12 cellular contexts compared by ENCODE assay signal in genomic region chr14:95327558-95328374, GRCh38.
DNase-seq lines count a peak whose midpoint lies in the region; ATAC-seq and TF ChIP-seq lines count a peak whose summit lies in the region.
"Had no signal": no experiment of that assay in that cellular context is flagged by ENCODE, and none has a peak within 500 bp of the region (broad histone marks: within the 10 kb centered on the region; RNA-seq: fewer than 3 reads in every experiment).

No MANE protein-coding gene starts in this region.

- H3K79me2 ChIP-seq in OCI-LY1 (ENCODE audit: insufficient read depth, low read length) = no peaks in the 10 kb centered on the region

- H3K9ac ChIP-seq in OCI-LY1 (ENCODE audit: low read length) = no peak overlapping the region

- no peaks in the 10 kb centered on the region for H3K9me2 ChIP-seq in OCI-LY1 (ENCODE audit: low read depth, low read length)

- ATAC-seq in GM19463 (IDR thresholded peaks at IDR 0.05; ENCODE audit: unreplicated experiment) (peak; percentile 94), HG03045 (IDR thresholded peaks at IDR 0.05; ENCODE audit: unreplicated experiment) (peak; percentile 96)
- ATAC-seq: left colon had no signal

- 0 out of 2 replicates have a peak, but pooled peaks cover 7% of the 10 kb centered on the region for H3K9me3 ChIP-seq in OCI-LY1 (ENCODE audit: low read length)
- H3K9me3 ChIP-seq: adrenal gland had no signal

- peak overlapping the region; percentile 35 for H3K27ac ChIP-seq in OCI-LY1 (ENCODE audit: low read depth, low read length, poor library complexity, severe bottlenecking)
- H3K27ac ChIP-seq: adrenal gland had no signal

- peak overlapping the region; percentile 41 for H3K4me3 ChIP-seq in GM12875 (ENCODE audit: low read depth, low read length)
- H3K4me3 ChIP-seq in OCI-LY1 (ENCODE audit: low read depth, low read length, poor library complexity, severe bottlenecking) = no peak overlapping the region
- H3K4me3 ChIP-seq: adrenal gland had no signal

- H4K20me1 ChIP-seq in OCI-LY1 (ENCODE audit: insufficient read depth, low read length) = no peaks in the 10 kb centered on the region

- peaks cover 17% of the 10 kb centered on the region for H3K4me1 ChIP-seq in OCI-LY1 (ENCODE audit: insufficient read depth, low read length, severe bottlenecking)
- H3K4me1 ChIP-seq: adrenal gland had no signal

- H2AFZ ChIP-seq in OCI-LY1 (ENCODE audit: low read length) = no peak overlapping the region

- DNase-seq in GOT3 (lab: John Stamatoyannopoulos, UW) = no peak
- DNase-seq in OCI-M1 (lab: John Stamatoyannopoulos, UW) = no peak
- no peak for DNase-seq in NCI-H1417 treated with DMSO at 0.1 percent for 48 hours (lab: John Stamatoyannopoulos, UW)
- no peak for DNase-seq in GF-D8 (lab: John Stamatoyannopoulos, UW)
- DNase-seq: adrenal gland, C1 segment of cervical spinal cord, NCI-H226 had no signal

- TF ChIP-seq CTCF in GM12875 (IDR thresholded peaks at IDR 0.05; ENCODE audit: borderline replicate concordance, insufficient read depth, low read depth, low read length) (no peak), OCI-LY1 (IDR thresholded peaks at IDR 0.05; ENCODE audit: low read length) (no peak)

- peak overlapping the region; percentile 57 for H3K4me2 ChIP-seq in OCI-LY1 (ENCODE audit: low read length)

- no peaks in the 10 kb centered on the region for H3F3A ChIP-seq in OCI-LY1 (ENCODE audit: insufficient read depth, low read length)

- peaks cover 11% of the 10 kb centered on the region; the same call in 1 of the 2 replicates for H3K27me3 ChIP-seq in OCI-LY1 (ENCODE audit: insufficient read depth, low read length)
- H3K27me3 ChIP-seq: adrenal gland had no signal

- H3K36me3 ChIP-seq in OCI-LY1 (ENCODE audit: insufficient read depth, low read length) = no peaks in the 10 kb centered on the region; the same call in 1 of the 2 replicates
- H3K36me3 ChIP-seq: adrenal gland had no signal
